34 cellular contexts compared by ENCODE assay signal in genomic region chr11:118272001-118272400, GRCh38. TPM values are rescaled to one million over a fixed set of nuclear protein-coding genes. Genes with fewer than 3 reads are reported as not detected.
"Had no signal": no experiment of that assay in that cellular context is flagged by ENCODE, and none has a peak within 500 bp of the region (broad histone marks: within the 10 kb centered on the region; RNA-seq: fewer than 3 reads in every experiment).

No MANE protein-coding gene starts in this region.

- H3K4me1 ChIP-seq: right atrium auricular region, right lobe of liver, tibial artery had no signal

- H3K4me3 Mint-ChIP-seq: mesothelial cell of epicardium; naive thymus-derived CD4-positive, alpha-beta T cell; natural killer cell treated with Interleukin-12 subunit alpha and Interleukin-12 subunit beta and Interleukin-15 and Interleukin-18, amount 100 ng/mL, for 72 hours; stimulated activated memory B cell treated with anti-CD40 and anti-IgM and Interleukin-4, amounts not matched to agents 10 μg/mL and 1 μg/mL and 100 μg/mL, for 72 hours; stimulated activated naive CD8-positive, alpha-beta T cell treated with anti-CD3 and anti-CD28 coated beads, Interleukin-15, amount 100 ng/mL, for 72 hours had no signal

- ATAC-seq: left cardiac atrium; left lung; lower lobe of right lung; naive thymus-derived CD4-positive, alpha-beta T cell; natural killer cell treated with Interleukin-12 subunit alpha and Interleukin-12 subunit beta and Interleukin-15 and Interleukin-18, amount 100 ng/mL, for 72 hours; right lobe of liver; stimulated activated memory B cell treated with anti-CD40 and anti-IgM and Interleukin-4, amounts not matched to agents 10 μg/mL and 1 μg/mL and 100 μg/mL, for 72 hours; stimulated activated naive CD8-positive, alpha-beta T cell treated with anti-CD3 and anti-CD28 coated beads, Interleukin-15, amount 100 ng/mL, for 72 hours; upper lobe of right lung had no signal

- H3K9me3 Mint-ChIP-seq: mesothelial cell of epicardium; naive thymus-derived CD4-positive, alpha-beta T cell; natural killer cell treated with Interleukin-12 subunit alpha and Interleukin-12 subunit beta and Interleukin-15 and Interleukin-18, amount 100 ng/mL, for 72 hours; stimulated activated memory B cell treated with anti-CD40 and anti-IgM and Interleukin-4, amounts not matched to agents 10 μg/mL and 1 μg/mL and 100 μg/mL, for 72 hours; stimulated activated naive CD8-positive, alpha-beta T cell treated with anti-CD3 and anti-CD28 coated beads, Interleukin-15, amount 100 ng/mL, for 72 hours had no signal

- H3K27ac ChIP-seq: left lung, lower lobe of right lung, ovary, right atrium auricular region, right lobe of liver, suprapubic skin, thoracic aorta, tibial artery, upper lobe of right lung had no signal

- FAIRE-seq: keratinocyte, urothelium cell line had no signal

- H3K4me2 ChIP-seq: smooth muscle cell had no signal

- H3K4me1 Mint-ChIP-seq: stimulated activated memory B cell treated with anti-CD40 and anti-IgM and Interleukin-4, amounts not matched to agents 10 μg/mL and 1 μg/mL and 100 μg/mL, for 72 hours had no signal

- H3K27ac Mint-ChIP-seq: mesothelial cell of epicardium; progenitor cell of endocrine pancreas; stimulated activated memory B cell treated with anti-CD40 and anti-IgM and Interleukin-4, amounts not matched to agents 10 μg/mL and 1 μg/mL and 100 μg/mL, for 72 hours; stimulated activated naive CD8-positive, alpha-beta T cell treated with anti-CD3 and anti-CD28 coated beads, Interleukin-15, amount 100 ng/mL, for 72 hours had no signal

- DNase-seq: hippocampal formation; kidney glomerular epithelial cell; left cardiac atrium; left lung; lower lobe of right lung; mammary epithelial cell; mesenchymal stem cell; naive thymus-derived CD4-positive, alpha-beta T cell; ovary; right lobe of liver; stimulated activated CD4-positive, alpha-beta T cell treated with anti-CD3 and anti-CD28 coated beads, Interleukin-1b, Interleukin-23, amount 100 ng/mL, for 48 hours; stimulated activated CD4-positive, alpha-beta T cell treated with anti-CD3 and anti-CD28 coated beads, Interleukin-2, amount 100 ng/mL, for 48 hours; stimulated activated CD4-positive, alpha-beta T cell treated with anti-CD3 and anti-CD28 coated beads, Interleukin-4, amount 100 ng/mL, for 4 hours; stimulated activated CD8-positive, alpha-beta memory T cell treated with anti-CD3 and anti-CD28 coated beads, Interleukin-4, amount 100 ng/mL, for 48 hours; stimulated activated naive CD4-positive, alpha-beta T cell treated with Interleukin-2 at 50 U/mL for 16 hours; stimulated activated naive CD8-positive, alpha-beta T cell treated with anti-CD3 and anti-CD28 coated beads, Interleukin-15, amount 100 ng/mL, for 72 hours; tibial artery; trophoblast cell; upper lobe of right lung had no signal

- H3K36me3 Mint-ChIP-seq: mesothelial cell of epicardium; naive thymus-derived CD4-positive, alpha-beta T cell; natural killer cell treated with Interleukin-12 subunit alpha and Interleukin-12 subunit beta and Interleukin-15 and Interleukin-18, amount 100 ng/mL, for 72 hours; stimulated activated memory B cell treated with anti-CD40 and anti-IgM and Interleukin-4, amounts not matched to agents 10 μg/mL and 1 μg/mL and 100 μg/mL, for 72 hours had no signal

- H3K4me3 ChIP-seq: left lung, lower lobe of right lung, ovary, right atrium auricular region, right lobe of liver, smooth muscle cell, suprapubic skin, thoracic aorta, tibial artery, upper lobe of right lung had no signal

- H3K9me3 ChIP-seq: left lung, lower lobe of right lung, ovary, right atrium auricular region, right lobe of liver, suprapubic skin, thoracic aorta, tibial artery, upper lobe of right lung had no signal

- H3K27me3 Mint-ChIP-seq: stimulated activated naive CD8-positive, alpha-beta T cell treated with anti-CD3 and anti-CD28 coated beads, Interleukin-15, amount 100 ng/mL, for 72 hours had no signal

- H3K36me3 ChIP-seq: left lung, lower lobe of right lung, ovary, right atrium auricular region, right lobe of liver, suprapubic skin, thoracic aorta, tibial artery, upper lobe of right lung had no signal

- H3K27me3 ChIP-seq: left lung, ovary, right atrium auricular region, right lobe of liver, suprapubic skin, upper lobe of right lung had no signal

RNA-seq across cellular contexts. Expression of gene MPZL2, which starts 7.9 kb away (rescaled TPM):
- total RNA-seq: myocyte had no signal
- polyA plus RNA-seq: neural cell had no signal

RNA-seq across cellular contexts. Expression of gene MPZL3, which starts 19.8 kb away (rescaled TPM):
- total RNA-seq: myocyte had no signal

RNA-seq across cellular contexts. Expression of gene CD3E, which starts 32.5 kb away (rescaled TPM):
- total RNA-seq: mammary epithelial cell, mesothelial cell of epicardium, myocyte, progenitor cell of endocrine pancreas, pulmonary artery endothelial cell, renal cortical epithelial cell, skeletal muscle tissue, smooth muscle cell had no signal
- polyA plus RNA-seq: keratinocyte, mammary epithelial cell, neural cell, smooth muscle cell had no signal

RNA-seq across cellular contexts. Expression of gene JAML, which starts 47.2 kb away (rescaled TPM):
- total RNA-seq: mammary epithelial cell, mesothelial cell of epicardium, myocyte, renal cortical epithelial cell, smooth muscle cell had no signal
- polyA plus RNA-seq: mammary epithelial cell, smooth muscle cell had no signal
